Comparison of ENCODE assay signal across 10 cellular contexts in genomic region chr17:58136669-58137279, GRCh38. TPM values are rescaled to one million over a fixed set of nuclear protein-coding genes. Genes with fewer than 3 reads are reported as not detected.
DNase-seq lines count a peak whose midpoint lies in the region; ATAC-seq and TF ChIP-seq lines count a peak whose summit lies in the region.
"Had no signal": no experiment of that assay in that cellular context is flagged by ENCODE, and none has a peak within 500 bp of the region (broad histone marks: within the 10 kb centered on the region; RNA-seq: fewer than 3 reads in every experiment).

No MANE protein-coding gene starts in this region.

- peak; percentile 41 for DNase-seq in A673 (ENCODE audit: low spot score)
- DNase-seq in RPMI7951 (ENCODE audit: low read depth), result peak; percentile 7
- DNase-seq in fibroblast of mammary gland (ENCODE audit: low read depth), result no peak
- DNase-seq in HAP-1 (ENCODE audit: low spot score in 2 of 2), result no peak
- DNase-seq in NCI-H2081 treated with DMSO at 0.1 percent for 48 hours (lab: John Stamatoyannopoulos, UW), result no peak

- H3K9me3 ChIP-seq in A673 (ENCODE audit: low read depth, low read length, poor library complexity, severe bottlenecking) (no peaks in the 10 kb centered on the region), HAP-1 (no peaks in the 10 kb centered on the region)

- no TSS peak for BruUV-seq in A673 (replicated peaks; lab: Mats Ljungman, UMichigan)

- no peaks in the 10 kb centered on the region for H3K36me3 ChIP-seq in A673 (ENCODE audit: insufficient read depth, low read length, poor library complexity, severe bottlenecking)
- H3K36me3 ChIP-seq in HAP-1 (replicated peaks), result no peaks in the 10 kb centered on the region

- H3K4me1 ChIP-seq in A673 (ENCODE audit: insufficient read depth, low read length, poor library complexity, severe bottlenecking) (no peaks in the 10 kb centered on the region), HAP-1 (no peaks in the 10 kb centered on the region)

- POLR2A ChIA-PET in A673 (lab: Charles Lee; ENCODE audit: low non-redundant PET), result no interaction called here

- in situ Hi-C loops in HAP-1 (cut with MboI; ENCODE audit: low sequenced_read_pairs), result no loop called here

- no peak for ATAC-seq in HG03196 (IDR thresholded peaks at IDR 0.05; ENCODE audit: unreplicated experiment)
- no peak for ATAC-seq in HG02588 (IDR thresholded peaks at IDR 0.05; ENCODE audit: unreplicated experiment)
- ATAC-seq: left colon had no signal

- H3K27me3 ChIP-seq in A673 (replicated peaks; ENCODE audit: insufficient read depth, low read depth, low read length, poor library complexity) (peaks cover 83% of the 10 kb centered on the region), HAP-1 (ENCODE audit: low read depth) (peaks cover 27% of the 10 kb centered on the region)

- intact Hi-C loops in A673 (cut with micrococcal nuclease; ENCODE audit: unreplicated experiment), result no loop called here

- no peak overlapping the region for H3K27ac ChIP-seq in A673 (ENCODE audit: low read depth, low read length, poor library complexity, severe bottlenecking)
- H3K27ac ChIP-seq: HL-60 had no signal

- CTCF ChIA-PET in A673 (lab: Charles Lee), result no interaction called here

- TF ChIP-seq CTCF in A673 (conservative IDR thresholded peaks at IDR 0.05; ENCODE audit: low read depth, low read length) (peak; percentile 66), GM12873 (IDR thresholded peaks at IDR 0.05; ENCODE audit: insufficient read depth, low read depth, low read length, missing control alignments) (peak; percentile 55), fibroblast of mammary gland (conservative IDR thresholded peaks at IDR 0.05; ENCODE audit: control insufficient read depth, insufficient read depth, low read depth, low read length) (peak; percentile 41)

- H3K4me3 ChIP-seq in A673 (ENCODE audit: low read depth, low read length, poor library complexity, severe bottlenecking) (no peak overlapping the region), fibroblast of mammary gland (ENCODE audit: control insufficient read depth, low read depth, low read length) (no peak overlapping the region), HAP-1 (no peak overlapping the region)

RNA-seq across cellular contexts. Expression of gene OR4D1, which starts 11.4 kb away (rescaled TPM):
- not detected in 2 replicates for total RNA-seq in A673 (2021)
- total RNA-seq in RPMI7951 (2014; rRNA removed; shearing (Covaris generic)), result not detected in 2 replicates
- total RNA-seq: left colon had no signal

RNA-seq across cellular contexts. Expression of gene OR4D2, which starts 30.0 kb away (rescaled TPM):
- not detected in 2 replicates for total RNA-seq in A673 (2021)
- not detected in 2 replicates for total RNA-seq in RPMI7951 (2014; rRNA removed; shearing (Covaris generic))
- total RNA-seq: left colon had no signal

RNA-seq across cellular contexts. Expression of gene DYNLL2, which starts 53.6 kb away (rescaled TPM):
- 29.1 and 29.8 TPM in 2 replicates for total RNA-seq in A673 (2021)
- 7.6 and 8.0 TPM in 2 replicates for total RNA-seq in RPMI7951 (2014; rRNA removed; shearing (Covaris generic))

RNA-seq across cellular contexts. Expression of gene EPX, which starts 55.8 kb away (rescaled TPM):
- not detected in 2 replicates for total RNA-seq in A673 (2021)
- not detected in 2 replicates for total RNA-seq in RPMI7951 (2014; rRNA removed; shearing (Covaris generic))
- total RNA-seq: left colon had no signal

Comparison
In these comparisons a context has a peak if more than half of its experiments do, and no peak if none do; other contexts are left out.
1. DNase-seq: peak in A673 (single experiment) and RPMI7951 (single experiment); none in fibroblast of mammary gland (single experiment), HAP-1 (0 of 2) and NCI-H2081 treated with DMSO at 0.1 percent for 48 hours (single experiment).
2. Peak in every context shown above with its lines, with median percentiles within 50 percentile points of each other: CTCF ChIP-seq.